Comparison of ENCODE assay signal across 8 cellular contexts in genomic region chr13:40665754-40666057, GRCh38. TPM values are rescaled to one million over a fixed set of nuclear protein-coding genes. Genes with fewer than 3 reads are reported as not detected.
DNase-seq lines count a peak whose midpoint lies in the region; ATAC-seq and TF ChIP-seq lines count a peak whose summit lies in the region.

No MANE protein-coding gene starts in this region.

- BruUV-seq in OCI-LY7 (replicated peaks; lab: Mats Ljungman, UMichigan) = no TSS peak

- H3K9ac ChIP-seq in mesenchymal stem cell (ENCODE audit: low read length) = peak overlapping the region; percentile 90

- H3K4me1 ChIP-seq in OCI-LY7 (ENCODE audit: insufficient read depth, low read length, poor library complexity, severe bottlenecking) = peaks cover 44% of the 10 kb centered on the region
- peaks cover 34% of the 10 kb centered on the region for H3K4me1 ChIP-seq in body of pancreas
- H3K4me1 ChIP-seq in mesenchymal stem cell (ENCODE audit: control insufficient read depth, insufficient read depth, low read depth, low read length) = peaks cover 11% of the 10 kb centered on the region
- peaks cover 23 to 32% of the 10 kb centered on the region in 2 donors for H3K4me1 ChIP-seq in thoracic aorta (ENCODE audit: control insufficient read depth in 1 of 2, low read depth in 2 of 2)

- no peak overlapping the region for H3K14ac ChIP-seq in mesenchymal stem cell (ENCODE audit: low read length in 2 of 2)

- 0% methylated on average over 27 of the region's 46 CpGs; no CpG with 5 or more reads in 1 of the 2 donors for WGBS in body of pancreas, 2 donors
- under 1% methylated on average over 27 of the region's 46 CpGs for WGBS in mesenchymal stem cell

- DNase-seq in AG08395 (ENCODE audit: low spot score) = peak; percentile 20
- peak; percentile 68 for DNase-seq in OCI-LY7 (ENCODE audit: low spot score)
- DNase-seq in body of pancreas = no peak
- no peak for DNase-seq in mesenchymal stem cell
- no peak for DNase-seq in thoracic aorta (ENCODE audit: low spot score)
- DNase-seq in SK-N-DZ (ENCODE audit: low spot score) = no peak
- DNase-seq in cerebellum (ENCODE audit: low spot score) = no peak

- peak overlapping the region; percentile 83 for H3K27ac ChIP-seq in OCI-LY7 (ENCODE audit: low read depth, low read length, poor library complexity, severe bottlenecking)
- H3K27ac ChIP-seq in body of pancreas = peak overlapping the region; percentile 94 to 98 (median 98)
- H3K27ac ChIP-seq in mesenchymal stem cell (ENCODE audit: low read length, poor library complexity, severe bottlenecking) = no peak overlapping the region
- peak overlapping the region; percentile 95 to 98 for H3K27ac ChIP-seq in thoracic aorta

- H3K4ac ChIP-seq in mesenchymal stem cell (ENCODE audit: low read depth in 1 of 2, low read length in 2 of 2) = no peak overlapping the region

- no peak overlapping the region for H2AK5ac ChIP-seq in mesenchymal stem cell (ENCODE audit: low read length, severe bottlenecking)

- H2BK12ac ChIP-seq in mesenchymal stem cell (ENCODE audit: low read length in 2 of 2) = no peak overlapping the region

- H3K23ac ChIP-seq in mesenchymal stem cell (ENCODE audit: low read length in 2 of 2) = peak overlapping the region in 1 of 2 experiments; percentile 100

- H3K9me2 ChIP-seq in OCI-LY7 (ENCODE audit: insufficient read depth, low read length) = no peaks in the 10 kb centered on the region

- no peak overlapping the region for H2BK15ac ChIP-seq in mesenchymal stem cell (ENCODE audit: low read depth, poor library complexity, severe bottlenecking)

- ATAC-seq in GM21423 (IDR thresholded peaks at IDR 0.05; ENCODE audit: unreplicated experiment) = peak; percentile 4
- ATAC-seq in body of pancreas = no peak
- no peak for ATAC-seq in thoracic aorta (ENCODE audit: insufficient number of reproducible peaks, low FRiP score, low read depth)

- H3K36me3 ChIP-seq in OCI-LY7 (ENCODE audit: insufficient read depth, low read length) = peaks cover 29% of the 10 kb centered on the region
- no peaks in the 10 kb centered on the region for H3K36me3 ChIP-seq in body of pancreas (replicated peaks in 1 of 2; ENCODE audit: insufficient read depth in 1 of 2, low read depth in 2 of 2)
- no peaks in the 10 kb centered on the region for H3K36me3 ChIP-seq in mesenchymal stem cell (ENCODE audit: control insufficient read depth in 1 of 2, insufficient read depth in 2 of 2, low read depth in 1 of 2, low read length in 2 of 2)
- no peaks in the 10 kb centered on the region for H3K36me3 ChIP-seq in thoracic aorta

- H3K79me2 ChIP-seq in OCI-LY7 (ENCODE audit: insufficient read depth, low read depth, low read length) = peaks cover 64% of the 10 kb centered on the region

- peak overlapping the region; percentile 7 for H4K8ac ChIP-seq in mesenchymal stem cell (ENCODE audit: low read length)

- peak overlapping the region; percentile 94 for H3K4me2 ChIP-seq in OCI-LY7 (ENCODE audit: low read length)
- H3K4me2 ChIP-seq in mesenchymal stem cell (ENCODE audit: low read length, poor library complexity, severe bottlenecking) = peak overlapping the region; percentile 93

- CTCF ChIA-PET in OCI-LY7 (lab: Charles Lee; ENCODE audit: unreplicated experiment) = no interaction called here

- H3K27me3 ChIP-seq in body of pancreas (no peaks in the 10 kb centered on the region), mesenchymal stem cell (ENCODE audit: control insufficient read depth in 1 of 2, insufficient read depth in 1 of 2, low read length in 2 of 2) (no peaks in the 10 kb centered on the region), thoracic aorta (replicated peaks; ENCODE audit: insufficient read depth) (no peaks in the 10 kb centered on the region)

- no peak for TF ChIP-seq POLR2A in body of pancreas (IDR thresholded peaks at IDR 0.05)

- peak overlapping the region; percentile 37 to 73 for H3K18ac ChIP-seq in mesenchymal stem cell (ENCODE audit: low read depth in 1 of 2, low read length in 2 of 2)

- H3K4me3 ChIP-seq in OCI-LY7 (ENCODE audit: low read depth, low read length, poor library complexity, severe bottlenecking) (peak overlapping the region; percentile 91), body of pancreas (peak overlapping the region; percentile 39 to 89), mesenchymal stem cell (ENCODE audit: insufficient read depth in 1 of 2, low read depth in 1 of 2, low read length in 2 of 2) (peak overlapping the region; percentile 87 to 93), thoracic aorta (peak overlapping the region; percentile 97)

- POLR2A ChIA-PET in OCI-LY7 (lab: Charles Lee) = interaction anchor here (0.6 to 1.4 kb wide), 5 partner anchors 12 to 345 kb away, joined by 3 to 7 read pairs (median 3); no protein-coding TSS in a partner anchor

- H4K91ac ChIP-seq in mesenchymal stem cell (ENCODE audit: low read length) = peak overlapping the region; percentile 75

- H2BK5ac ChIP-seq in mesenchymal stem cell (ENCODE audit: low read depth, low read length, poor library complexity, severe bottlenecking) = peak overlapping the region; percentile 84

- H2AFZ ChIP-seq in OCI-LY7 (ENCODE audit: low read length) = no peak overlapping the region
- H2AFZ ChIP-seq in mesenchymal stem cell (ENCODE audit: low read depth, low read length) = peak overlapping the region; percentile 98

- H3K9me3 ChIP-seq in OCI-LY7 (ENCODE audit: low read length) (no peaks in the 10 kb centered on the region), body of pancreas (no peaks in the 10 kb centered on the region), mesenchymal stem cell (ENCODE audit: control insufficient read depth, low read length) (no peaks in the 10 kb centered on the region), thoracic aorta (no peaks in the 10 kb centered on the region)

- intact Hi-C loops in OCI-LY7 (cut with micrococcal nuclease; ENCODE audit: unreplicated experiment) = loop anchor here (1.0 to 10.0 kb wide), 10 partner anchors 36 to 598 kb away; no protein-coding TSS in a partner anchor
- intact Hi-C loops in body of pancreas (cut with DNase I) = no loop called here

- H2BK120ac ChIP-seq in mesenchymal stem cell (ENCODE audit: low read depth, low read length) = no peak overlapping the region

- peaks cover 9% of the 10 kb centered on the region; the same call in 1 of the 2 replicates for H4K20me1 ChIP-seq in OCI-LY7 (ENCODE audit: insufficient read depth, low read length)

- TF ChIP-seq CTCF in OCI-LY7 (conservative IDR thresholded peaks at IDR 0.05; ENCODE audit: low read length) = no peak
- no peak for TF ChIP-seq CTCF in body of pancreas (IDR thresholded peaks at IDR 0.05)
- no peak for TF ChIP-seq CTCF in thoracic aorta (IDR thresholded peaks at IDR 0.05)

- H3K79me1 ChIP-seq in mesenchymal stem cell (replicated peaks; ENCODE audit: low read length, poor library complexity, severe bottlenecking) = peaks cover 9% of the 10 kb centered on the region

RNA-seq across cellular contexts. Expression of gene FOXO1, which starts 0.7 kb away (rescaled TPM):
- 24.0 and 29.2 TPM in 2 replicates for total RNA-seq in OCI-LY7 (2014; rRNA removed; shearing (Covaris generic))
- total RNA-seq in OCI-LY7 (2022) (42.1 and 46.5 TPM in 2 replicates), body of pancreas (10 to 100 TPM; 24.1 to 51.1 TPM), thoracic aorta (10 to 100 TPM; 41.7 to 60.9 TPM), cerebellum (5.7 TPM)
- 1.2 TPM for polyA plus RNA-seq in mesenchymal stem cell (2013, experiment 1 of 2)
- polyA plus RNA-seq in mesenchymal stem cell (2013, experiment 2 of 2) = 1.1 TPM
- 0.42 TPM in 2 replicates for polyA plus RNA-seq in SK-N-DZ (2014; cell fraction: cytosol; rRNA removed)
- 0.17 and 0.37 TPM in 2 replicates for polyA plus RNA-seq in SK-N-DZ (2014; cell fraction: nucleus; rRNA removed)

Comparison
In these comparisons a context has a peak if more than half of its experiments do, and no peak if none do; other contexts are left out.
1. DNase-seq: peak in AG08395 (single experiment) and OCI-LY7 (single experiment); none in body of pancreas (0 of 4), mesenchymal stem cell (single experiment), thoracic aorta (single experiment), SK-N-DZ (single experiment) and cerebellum (single experiment).
2. Peak in every context shown above with its lines, with median percentiles within 50 percentile points of each other: H3K4me3 ChIP-seq.